ENCODE assay signal across 1 cellular context in genomic region chr21:26900980-26901379, GRCh38.
TF ChIP-seq lines count a peak whose summit lies in the region.

No MANE protein-coding gene starts in this region.

TF ChIP-seq in H1, 55 proteins besides CTCF, POLR2A, EP300 and RAD21:
- TF ChIP-seq RBBP5 (IDR thresholded peaks at IDR 0.05; ENCODE audit: borderline replicate concordance, low read depth, low read length) (no peak), TAF1 (IDR thresholded peaks at IDR 0.05; ENCODE audit: low read depth, low read length) (no peak), YY1 (IDR thresholded peaks at IDR 0.05; ENCODE audit: low read depth, low read length) (no peak), KDM5A (IDR thresholded peaks at IDR 0.05; ENCODE audit: low read length) (no peak), SP2 (IDR thresholded peaks at IDR 0.05; ENCODE audit: low read length) (no peak), CREB1 (IDR thresholded peaks at IDR 0.05) (no peak), CHD1 (IDR thresholded peaks at IDR 0.05; ENCODE audit: low read depth, low read length) (no peak), ASH2L (IDR thresholded peaks at IDR 0.05; ENCODE audit: low read length) (no peak), SIN3A (conservative IDR thresholded peaks at IDR 0.05 in 1 of 2, IDR thresholded peaks at IDR 0.05 in 1 of 2; ENCODE audit: low read depth in 1 of 2, low read length in 2 of 2) (no peak), EZH2 (IDR thresholded peaks at IDR 0.05; ENCODE audit: low read depth, low read length, severe bottlenecking) (no peak), TBP (IDR thresholded peaks at IDR 0.05; ENCODE audit: low read depth, low read length) (no peak), RXRA (IDR thresholded peaks at IDR 0.05; ENCODE audit: insufficient read depth, low read depth, low read length) (no peak), BRCA1 (IDR thresholded peaks at IDR 0.05; ENCODE audit: low read depth, low read length) (no peak), USF2 (IDR thresholded peaks at IDR 0.05; ENCODE audit: low read length) (no peak), CBX5 (IDR thresholded peaks at IDR 0.05; ENCODE audit: low read depth, low read length) (no peak), RFX5 (IDR thresholded peaks at IDR 0.05; ENCODE audit: borderline replicate concordance, low read depth, low read length) (no peak), TAF7 (optimal IDR thresholded peaks at IDR 0.05; ENCODE audit: borderline replicate concordance, low read depth, low read length) (no peak), POU5F1 (IDR thresholded peaks at IDR 0.05; ENCODE audit: low read depth, low read length) (no peak), SP4 (IDR thresholded peaks at IDR 0.05; ENCODE audit: low read length) (no peak)
TF ChIP-seq in H1: peak in this region for 0.
